Comparison of ENCODE assay signal across 8 cellular contexts in genomic region chr12:123075092-123075491, GRCh38.
DNase-seq lines count a peak whose midpoint lies in the region; ATAC-seq lines count a peak whose summit lies in the region.

No MANE protein-coding gene starts in this region.

- H3K27me3 Mint-ChIP-seq in stimulated activated memory B cell treated with anti-CD40 and anti-IgM and Interleukin-4, amounts not matched to agents 10 μg/mL and 1 μg/mL and 100 μg/mL, for 72 hours = no peaks in the 10 kb centered on the region

- H3K27ac Mint-ChIP-seq in stimulated activated memory B cell treated with anti-CD40 and anti-IgM and Interleukin-4, amounts not matched to agents 10 μg/mL and 1 μg/mL and 100 μg/mL, for 72 hours = peak overlapping the region; percentile 90

- H3K4me1 Mint-ChIP-seq in stimulated activated memory B cell treated with anti-CD40 and anti-IgM and Interleukin-4, amounts not matched to agents 10 μg/mL and 1 μg/mL and 100 μg/mL, for 72 hours = peaks cover 39% of the 10 kb centered on the region

- no peaks in the 10 kb centered on the region for H3K9me3 Mint-ChIP-seq in stimulated activated memory B cell treated with anti-CD40 and anti-IgM and Interleukin-4, amounts not matched to agents 10 μg/mL and 1 μg/mL and 100 μg/mL, for 72 hours

- ATAC-seq in left ventricle myocardium superior (no peak), HG02763 (IDR thresholded peaks at IDR 0.05; ENCODE audit: unreplicated experiment) (no peak)
- ATAC-seq in stimulated activated memory B cell treated with anti-CD40 and anti-IgM and Interleukin-4, amounts not matched to agents 10 μg/mL and 1 μg/mL and 100 μg/mL, for 72 hours = no peak

- no peak overlapping the region for H3K4me3 Mint-ChIP-seq in stimulated activated memory B cell treated with anti-CD40 and anti-IgM and Interleukin-4, amounts not matched to agents 10 μg/mL and 1 μg/mL and 100 μg/mL, for 72 hours

- intact Hi-C loops in left ventricle myocardium superior (cut with micrococcal nuclease) = no loop called here

- DNase-seq in NCI-H345 (lab: John Stamatoyannopoulos, UW) = peak; percentile 20
- DNase-seq in NCI-H345 treated with DMSO at 0.1 percent for 48 hours (lab: John Stamatoyannopoulos, UW; ENCODE audit: unreplicated experiment) = no peak
- peak; percentile 30 to 32 for DNase-seq in activated T-cell treated with anti-CD3 and anti-CD28 coated beads, Interleukin-2, amount 50 U/mL, for 48 hours
- peak; percentile 58 for DNase-seq in left ventricle myocardium superior
- no peak for DNase-seq in NCI-H2171 treated with DMSO at 0.1 percent for 48 hours (lab: John Stamatoyannopoulos, UW)
- DNase-seq in GDM1 (lab: John Stamatoyannopoulos, UW) = no peak

- H3K36me3 Mint-ChIP-seq in stimulated activated memory B cell treated with anti-CD40 and anti-IgM and Interleukin-4, amounts not matched to agents 10 μg/mL and 1 μg/mL and 100 μg/mL, for 72 hours = no peaks in the 10 kb centered on the region

Comparison
In these comparisons a context has a peak if more than half of its experiments do, and no peak if none do; other contexts are left out.
1. DNase-seq: peak in NCI-H345 (single experiment), activated T-cell treated with anti-CD3 and anti-CD28 coated beads, Interleukin-2, amount 50 U/mL, for 48 hours (2 of 2) and left ventricle myocardium superior (single experiment); none in NCI-H345 treated with DMSO at 0.1 percent for 48 hours (single experiment), NCI-H2171 treated with DMSO at 0.1 percent for 48 hours (single experiment) and GDM1 (single experiment).